Comparison of ENCODE assay signal across 8 cellular contexts in the genomic region with DNA sequence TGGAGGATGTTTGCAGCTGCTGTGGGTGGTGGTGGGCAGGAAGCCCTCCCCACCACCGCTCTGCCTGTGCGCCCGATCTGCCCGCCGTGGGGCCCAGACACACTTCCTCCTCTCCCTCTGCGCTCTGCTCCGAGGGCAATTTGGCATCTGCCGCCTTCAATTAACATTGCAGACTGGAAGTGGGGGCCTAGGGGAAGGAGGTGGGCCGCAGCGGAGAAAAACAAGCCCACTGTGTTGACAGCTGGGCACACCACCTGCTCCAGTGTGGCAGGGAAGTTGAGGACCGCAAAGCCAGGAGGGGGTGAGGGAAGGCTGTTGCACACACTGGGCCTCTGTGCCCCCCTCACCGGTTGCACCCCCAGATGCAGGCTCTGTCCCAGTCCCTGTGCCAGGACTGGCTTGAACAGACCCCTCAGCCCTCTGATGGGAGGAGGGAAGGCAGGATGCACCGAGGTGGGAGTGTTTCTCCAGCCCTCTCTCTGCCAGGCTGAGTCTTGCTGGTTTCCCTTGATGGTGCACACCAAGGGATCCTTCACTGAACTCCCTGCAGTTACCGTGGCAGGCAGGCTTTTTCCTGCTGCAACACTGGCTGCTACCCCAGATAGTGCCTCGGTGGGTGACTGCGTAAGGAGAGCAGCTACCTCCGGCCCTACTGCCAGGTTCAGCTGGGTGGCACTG.
A peak's percentile ranks its signal among the peaks of the same experiment; 100 is the strongest.
DNase-seq lines count a peak whose midpoint lies in the region; ATAC-seq, FAIRE-seq and TF ChIP-seq lines count a peak whose summit lies in the region.

No MANE protein-coding gene starts in this region.

- no peak overlapping the region for H3K27ac Mint-ChIP-seq in CD14-positive monocyte

- no peak for FAIRE-seq in D721Med (lab: Jason Lieb, UNC)

- TF ChIP-seq CTCF in CD14-positive monocyte (IDR thresholded peaks at IDR 0.05) (no peak), D721Med (IDR thresholded peaks at IDR 0.05; ENCODE audit: insufficient read depth, missing control alignments) (no peak)

- peaks cover 6 to 23% (median 11%) of the 10 kb centered on the region in 3 donors for H3K27me3 Mint-ChIP-seq in CD14-positive monocyte (ENCODE audit: low read depth in 3 of 3)

- no peaks in the 10 kb centered on the region for H3K36me3 Mint-ChIP-seq in CD14-positive monocyte

- intact Hi-C loops in CD14-positive monocyte (cut with micrococcal nuclease) = no loop called here

- no peak for ATAC-seq in GM21423 (IDR thresholded peaks at IDR 0.05; ENCODE audit: unreplicated experiment)

- peaks cover 35% of the 10 kb centered on the region for H3K4me1 Mint-ChIP-seq in CD14-positive monocyte

- peak overlapping the region; percentile 58 to 82 for H3K4me3 Mint-ChIP-seq in CD14-positive monocyte

- CTCF ChIA-PET in HEK293T (lab: Yijun Ruan, JAX) = no interaction called here

- DNase-seq in CD14-positive monocyte (ENCODE audit: low spot score) = no peak
- peak; percentile 57 for DNase-seq in NCI-H2081 treated with DMSO at 0.1 percent for 48 hours (lab: John Stamatoyannopoulos, UW)
- DNase-seq in activated CD4-positive, alpha-beta T cell treated with anti-CD3 and anti-CD28 coated beads, Interleukin-2, amount 50 U/mL, for 1 hour = peak; percentile 34
- DNase-seq in medulla oblongata (ENCODE audit: extremely low spot score) = peak; percentile 7
- no peak for DNase-seq in HEK293T (ENCODE audit: extremely low spot score)
- DNase-seq in D721Med (ENCODE audit: insufficient read length, low spot score) = no peak
- DNase-seq in HCEC 1CT = no peak

- H3K9me3 Mint-ChIP-seq in CD14-positive monocyte = peaks cover 0 to 3% (median 0%) of the 10 kb centered on the region in 7 donors

- POLR2A ChIA-PET in HEK293T (lab: Yijun Ruan, JAX) = no interaction called here

TF ChIP-seq in HEK293T, 16 proteins besides CTCF, POLR2A, EP300 and RAD21:
- TF ChIP-seq FOXK2 (IDR thresholded peaks at IDR 0.05) (no peak), FOXM1 (IDR thresholded peaks at IDR 0.05; ENCODE audit: borderline replicate concordance) (no peak), ARNT (IDR thresholded peaks at IDR 0.05) (no peak), FOXA1 (IDR thresholded peaks at IDR 0.05) (no peak), CTBP1 (IDR thresholded peaks at IDR 0.05; ENCODE audit: borderline replicate concordance) (no peak), ZNF384 (IDR thresholded peaks at IDR 0.05) (no peak), NFRKB (IDR thresholded peaks at IDR 0.05) (no peak), L3MBTL2 (conservative IDR thresholded peaks at IDR 0.05) (no peak), LEF1 (IDR thresholded peaks at IDR 0.05; ENCODE audit: borderline replicate concordance) (no peak), TARDBP (IDR thresholded peaks at IDR 0.05) (no peak)
- TF ChIP-seq, protein P1, sequence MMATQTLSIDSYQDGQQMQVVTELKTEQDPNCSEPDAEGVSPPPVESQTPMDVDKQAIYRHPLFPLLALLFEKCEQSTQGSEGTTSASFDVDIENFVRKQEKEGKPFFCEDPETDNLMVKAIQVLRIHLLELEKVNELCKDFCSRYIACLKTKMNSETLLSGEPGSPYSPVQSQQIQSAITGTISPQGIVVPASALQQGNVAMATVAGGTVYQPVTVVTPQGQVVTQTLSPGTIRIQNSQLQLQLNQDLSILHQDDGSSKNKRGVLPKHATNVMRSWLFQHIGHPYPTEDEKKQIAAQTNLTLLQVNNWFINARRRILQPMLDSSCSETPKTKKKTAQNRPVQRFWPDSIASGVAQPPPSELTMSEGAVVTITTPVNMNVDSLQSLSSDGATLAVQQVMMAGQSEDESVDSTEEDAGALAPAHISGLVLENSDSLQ (IDR thresholded peaks at IDR 0.05) = no peak

Comparison
In these comparisons a context has a peak if more than half of its experiments do, and no peak if none do; other contexts are left out.
1. DNase-seq: peak in NCI-H2081 treated with DMSO at 0.1 percent for 48 hours (single experiment), activated CD4-positive, alpha-beta T cell treated with anti-CD3 and anti-CD28 coated beads, Interleukin-2, amount 50 U/mL, for 1 hour (single experiment) and medulla oblongata (single experiment); none in CD14-positive monocyte (single experiment), HEK293T (single experiment), D721Med (single experiment) and HCEC 1CT (single experiment).